ENCODE assay signal across 8 cellular contexts in the genomic region with DNA sequence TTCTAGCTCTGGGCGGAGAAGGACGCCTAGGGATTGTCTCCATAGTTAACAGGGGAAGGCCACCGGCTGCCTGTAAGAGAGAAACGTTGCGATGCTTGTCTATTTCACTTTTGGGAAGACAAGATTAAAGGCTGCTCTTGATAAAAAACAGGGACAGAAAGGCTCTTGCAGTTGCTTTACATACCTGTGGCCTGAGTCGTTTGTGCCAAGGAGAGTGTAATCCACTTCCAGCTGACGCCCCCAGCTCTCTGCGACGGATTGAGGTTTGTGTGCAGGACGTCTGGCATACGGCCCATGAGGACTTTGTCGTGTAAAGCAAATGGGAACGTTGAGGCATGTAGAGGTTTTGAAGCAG.
DNase-seq lines count a peak whose midpoint lies in the region; ATAC-seq and TF ChIP-seq lines count a peak whose summit lies in the region.

No MANE protein-coding gene starts in this region.

- peak overlapping the region; percentile 79 for H3K27ac ChIP-seq in RWPE2 (ENCODE audit: poor library complexity, severe bottlenecking)
- H3K27ac ChIP-seq in muscle layer of duodenum (ENCODE audit: low read length): peak overlapping the region; percentile 96

- no peaks in the 10 kb centered on the region for H3K27me3 ChIP-seq in RWPE2 (ENCODE audit: insufficient read depth, poor library complexity, severe bottlenecking)
- H3K27me3 ChIP-seq in endocrine pancreas (ENCODE audit: control insufficient read depth, insufficient read depth, low read length): no peaks in the 10 kb centered on the region
- no peaks in the 10 kb centered on the region for H3K27me3 ChIP-seq in muscle layer of duodenum (ENCODE audit: low read depth, low read length)

- H3K4me1 ChIP-seq in ES-I3 (ENCODE audit: insufficient read depth, low read length) (peaks cover 22% of the 10 kb centered on the region), RWPE2 (ENCODE audit: insufficient read depth, poor library complexity, severe bottlenecking) (peaks cover 36% of the 10 kb centered on the region), endocrine pancreas (ENCODE audit: control insufficient read depth, insufficient read depth, low read length) (no peaks in the 10 kb centered on the region), muscle layer of duodenum (ENCODE audit: control insufficient read depth in 1 of 2, insufficient read depth in 2 of 2, low read length in 2 of 2) (peaks cover 9 to 17% of the 10 kb centered on the region in 2 donors)

- TF ChIP-seq CTCF in RWPE2 (IDR thresholded peaks at IDR 0.05; ENCODE audit: poor library complexity, severe bottlenecking): no peak

- DNase-seq in RWPE2 (ENCODE audit: low spot score) (no peak), NCI-H2227 (lab: John Stamatoyannopoulos, UW; ENCODE audit: unreplicated experiment) (no peak), NK-92 (lab: John Stamatoyannopoulos, UW; ENCODE audit: unreplicated experiment) (no peak)

- H3K36me3 ChIP-seq in ES-I3 (ENCODE audit: insufficient read depth, low read length) (no peaks in the 10 kb centered on the region), RWPE2 (ENCODE audit: low read depth) (peaks cover 8% of the 10 kb centered on the region; the same call in 1 of the 2 replicates), endocrine pancreas (ENCODE audit: control insufficient read depth, insufficient read depth, low read length) (no peaks in the 10 kb centered on the region), muscle layer of duodenum (ENCODE audit: control insufficient read depth in 1 of 2, insufficient read depth in 2 of 2, low read length in 2 of 2) (peaks cover 16% of the 10 kb centered on the region in 2 donors)

- peak overlapping the region; percentile 80 for H3K4me3 ChIP-seq in RWPE2 (ENCODE audit: severe bottlenecking)
- H3K4me3 ChIP-seq in endocrine pancreas (ENCODE audit: control insufficient read depth, insufficient read depth, low read length): peak overlapping the region; percentile 86
- H3K4me3 ChIP-seq in muscle layer of duodenum (ENCODE audit: low read depth in 1 of 2, low read length in 2 of 2): peak overlapping the region; percentile 83 to 95

- H3K9ac ChIP-seq in ES-I3 (ENCODE audit: low read depth, low read length) (peak overlapping the region; percentile 88), endocrine pancreas (ENCODE audit: control insufficient read depth, insufficient read depth, low read length) (peak overlapping the region; percentile 69)

- ATAC-seq in RWPE2 (ENCODE audit: low read depth) (no peak), HG03469 (IDR thresholded peaks at IDR 0.05; ENCODE audit: unreplicated experiment) (no peak), GM19455 (IDR thresholded peaks at IDR 0.05; ENCODE audit: unreplicated experiment) (no peak)

- no peaks in the 10 kb centered on the region for H3K9me3 ChIP-seq in ES-I3 (ENCODE audit: control insufficient read depth, insufficient read depth, low read length)
- H3K9me3 ChIP-seq in RWPE2 (ENCODE audit: severe bottlenecking): no peaks in the 10 kb centered on the region
- no peaks in the 10 kb centered on the region for H3K9me3 ChIP-seq in endocrine pancreas (ENCODE audit: control insufficient read depth, low read length)
- H3K9me3 ChIP-seq in muscle layer of duodenum (ENCODE audit: control insufficient read depth in 1 of 2, low read length in 2 of 2): no peaks in the 10 kb centered on the region
